Comparison of ENCODE assay signal across 29 cellular contexts in genomic region chr7:81459485-81459884, GRCh38.
"Had no signal": no experiment of that assay in that cellular context is flagged by ENCODE, and none has a peak within 500 bp of the region (broad histone marks: within the 10 kb centered on the region; RNA-seq: fewer than 3 reads in every experiment).

No MANE protein-coding gene starts in this region.

- H3K4me3 ChIP-seq: coronary artery, dorsolateral prefrontal cortex, esophagus squamous epithelium, gastroesophageal sphincter, heart right ventricle, hepatocyte had no signal

- H3K79me2 ChIP-seq: hepatocyte had no signal

- H3K36me3 ChIP-seq: brain microvascular endothelial cell, esophagus squamous epithelium, gastroesophageal sphincter, heart right ventricle had no signal

- H3K4me1 ChIP-seq: esophagus squamous epithelium, gastroesophageal sphincter, heart right ventricle had no signal

- FAIRE-seq: bronchial epithelial cell had no signal

- H2AFZ ChIP-seq: hepatocyte had no signal

- ATAC-seq: activated CD4-positive, alpha-beta T cell treated with anti-CD3 and anti-CD28 coated beads for 36 hours; activated CD4-positive, CD25-positive, alpha-beta regulatory T cell treated with anti-CD3 and anti-CD28 coated beads, Interleukin-2, amount 50 U/mL, for 24 hours; activated T-cell treated with anti-CD3 and anti-CD28 coated beads, Interleukin-2, amount 50 U/mL, for 72 hours; effector memory CD8-positive, alpha-beta T cell; gastroesophageal sphincter; heart right ventricle; T-helper 17 cell had no signal

- H3K27ac ChIP-seq: brain microvascular endothelial cell, coronary artery, dorsolateral prefrontal cortex, esophagus squamous epithelium, gastroesophageal sphincter, heart right ventricle, hepatocyte had no signal

- H3K9me3 ChIP-seq: esophagus squamous epithelium, gastroesophageal sphincter, heart right ventricle had no signal

- H3K27me3 ChIP-seq: brain microvascular endothelial cell, esophagus squamous epithelium, gastroesophageal sphincter, heart right ventricle, hepatocyte had no signal

- DNase-seq: activated B cell treated with CpG ODN at 0.5 μM for 24 hours; activated CD4-positive, alpha-beta memory T cell treated with anti-CD3 and anti-CD28 coated beads, Interleukin-2, amount 10 ng/mL, durations not matched to agents 7 days and 5 days; activated CD4-positive, alpha-beta T cell treated with anti-CD3 and anti-CD28 coated beads for 36 hours; activated CD4-positive, alpha-beta T cell treated with anti-CD3 and anti-CD28 coated beads, Interleukin-2, amount 10 ng/mL, durations not matched to agents 7 days and 5 days; activated CD4-positive, alpha-beta T cell treated with anti-CD3 and anti-CD28 coated beads, Interleukin-2, amount 50 U/mL, for 4 hours; activated CD8-positive, alpha-beta memory T cell treated with anti-CD3 and anti-CD28 coated beads, Interleukin-2, amount 50 U/mL, for 48 hours; activated gamma-delta T cell; activated naive CD4-positive, alpha-beta T cell treated with anti-CD3 and anti-CD28 coated beads, Interleukin-2, amount 50 U/mL, for 16 hours; activated naive CD4-positive, alpha-beta T cell treated with Interleukin-2 at 50 U/mL for 16 hours; activated T-cell treated with anti-CD3 and anti-CD28 coated beads for 4 hours; activated T-cell treated with anti-CD3 and anti-CD28 coated beads, Interleukin-2, amount 50 U/mL, for 24 hours; activated T-cell treated with anti-CD3 and anti-CD28 coated beads, Interleukin-2, amount 50 U/mL, for 72 hours; amniotic stem cell; anterior cingulate cortex; brain microvascular endothelial cell; dorsolateral prefrontal cortex; effector CD4-positive, alpha-beta T cell; effector memory CD8-positive, alpha-beta T cell; esophagus squamous epithelium; foreskin melanocyte; heart right ventricle; T-helper 1 cell; T-helper 17 cell; T1000 had no signal

- H3K4me2 ChIP-seq: hepatocyte had no signal
